In the genomic region with DNA sequence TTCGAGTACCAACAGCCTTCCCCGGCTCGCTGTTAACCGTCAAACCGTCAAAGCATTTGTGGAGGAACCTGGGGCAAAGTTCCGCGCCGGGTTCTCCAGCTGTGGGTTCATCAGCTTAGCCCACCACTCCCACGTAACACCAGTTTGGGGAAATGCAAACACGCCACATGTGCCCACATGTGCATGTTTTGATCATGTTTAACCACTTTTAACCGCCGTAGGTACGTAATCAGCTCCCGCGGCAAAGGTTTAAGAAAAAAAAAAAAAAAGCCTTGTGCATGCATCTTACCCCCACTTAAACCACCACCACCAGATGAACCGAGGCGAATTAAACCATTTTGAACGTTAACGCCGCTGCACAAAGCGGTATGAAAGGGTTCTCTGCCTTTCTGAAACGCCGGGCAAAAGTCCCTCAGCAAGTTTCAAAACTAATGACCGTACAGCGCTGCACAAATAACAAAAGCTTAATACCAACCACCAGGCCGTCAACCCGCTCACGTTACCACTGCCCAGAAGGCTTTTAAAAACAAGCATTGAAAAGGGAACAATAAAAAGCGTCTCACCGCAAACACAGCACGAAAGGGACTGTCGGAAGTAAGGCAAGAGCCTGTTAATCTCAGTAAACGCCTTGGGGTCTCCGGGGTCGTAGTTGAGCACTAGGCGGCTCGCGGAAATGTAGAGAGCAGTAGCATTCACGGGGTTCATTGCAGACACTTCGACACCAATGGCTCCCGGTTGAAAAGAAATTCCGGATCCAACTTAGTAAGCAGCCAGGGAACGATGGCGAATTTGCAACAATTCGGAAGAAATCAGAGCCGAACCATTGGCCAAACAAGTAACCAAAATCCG, we compare ENCODE assay signal across 8 cellular contexts. TPM values are rescaled to one million over a fixed set of nuclear protein-coding genes. Genes with fewer than 3 reads are reported as not detected.
DNase-seq lines count a peak whose midpoint lies in the region; ATAC-seq, FAIRE-seq and TF ChIP-seq lines count a peak whose summit lies in the region.

No MANE protein-coding gene starts in this region.

- H3K4me1 ChIP-seq in A549, result peaks cover 16% of the 10 kb centered on the region

- H3K27ac Mint-ChIP-seq in MCF 10A (ENCODE audit: low read depth, unreplicated experiment), result peak overlapping the region; percentile 93

- TF ChIP-seq CTCF in A549 (IDR thresholded peaks at IDR 0.05), result no peak
- TF ChIP-seq CTCF in MCF 10A (IDR thresholded peaks at IDR 0.05; ENCODE audit: unreplicated experiment), result no peak

- DNase-seq in A549 (ENCODE audit: low read depth in 1 of 2, low spot score in 1 of 2), result no peak
- DNase-seq in HT-29 (ENCODE audit: low spot score), result peak; percentile 28
- peak; percentile 40 for DNase-seq in UCSD-AML1 (lab: John Stamatoyannopoulos, UW; ENCODE audit: unreplicated experiment)
- DNase-seq in MCF 10A (ENCODE audit: unreplicated experiment), result peak; percentile 34
- DNase-seq in kidney tubule cell (ENCODE audit: low spot score), result peak; percentile 17
- DNase-seq in stimulated activated CD4-positive, alpha-beta T cell treated with anti-CD3 and anti-CD28 coated beads, Interleukin-4, amount 100 ng/mL, for 24 hours, result peak; percentile 80

- TF ChIP-seq RAD21 in A549 (conservative IDR thresholded peaks at IDR 0.05 in 1 of 2, IDR thresholded peaks at IDR 0.05 in 1 of 2), result no peak

- peaks cover 19% of the 10 kb centered on the region for H3K4me1 Mint-ChIP-seq in MCF 10A (ENCODE audit: insufficient read depth, unreplicated experiment)

- intact Hi-C loops in MCF 10A (cut with micrococcal nuclease), result loop anchor here (2.0 to 10.0 kb wide), 2 partner anchors 200 to 558 kb away; a partner anchor contains a TSS

- CTCF ChIA-PET in A549 (lab: Yijun Ruan, JAX), result interaction anchor here (0.8 kb wide), 1 partner anchor 115 kb away, joined by 3 read pairs; no protein-coding TSS in a partner anchor
- CTCF ChIA-PET in MCF 10A (lab: Yijun Ruan, JAX), result interaction anchor here (1.5 to 2.9 kb wide), 2 partner anchors 56 to 120 kb away, joined by 4 to 18 read pairs; a partner anchor contains a TSS

- H3K27me3 Mint-ChIP-seq in MCF 10A (ENCODE audit: insufficient read depth, unreplicated experiment), result no peaks in the 10 kb centered on the region

- peak overlapping the region; percentile 82 for H3K4me3 ChIP-seq in A549

- FAIRE-seq in A549 (lab: Jason Lieb, UNC), result no peak

- no TSS peak for BruUV-seq in MCF 10A (replicated peaks; lab: Mats Ljungman, UMichigan)

- no peak for TF ChIP-seq EP300 in A549 (IDR thresholded peaks at IDR 0.05)

- TF ChIP-seq POLR2A in A549 (IDR thresholded peaks at IDR 0.05; ENCODE audit: low read length), result no peak

- ATAC-seq in A549, result no peak
- ATAC-seq in GM18909 (IDR thresholded peaks at IDR 0.05; ENCODE audit: poor library complexity, unreplicated experiment), result no peak
- no peak for ATAC-seq in HG03378 (IDR thresholded peaks at IDR 0.05; ENCODE audit: unreplicated experiment)

- H3K4me3 Mint-ChIP-seq in MCF 10A (ENCODE audit: unreplicated experiment), result peak overlapping the region; percentile 82

- H3K9me3 Mint-ChIP-seq in MCF 10A (ENCODE audit: unreplicated experiment), result no peaks in the 10 kb centered on the region

- H3K36me3 Mint-ChIP-seq in MCF 10A (ENCODE audit: insufficient read depth, unreplicated experiment), result peaks cover 25% of the 10 kb centered on the region

- H3K4me2 ChIP-seq in A549, result peak overlapping the region; percentile 91

- H3K9me3 ChIP-seq in A549, result peaks cover 5% of the 10 kb centered on the region; the same call in 1 of the 3 replicates

- H3K27ac ChIP-seq in A549, result peak overlapping the region; percentile 97 to 99

- POLR2A ChIA-PET in A549 (lab: Yijun Ruan, JAX), result interaction anchor here (0.6 to 2.2 kb wide), 2 partner anchors 57 to 558 kb away, joined by 3 to 28 read pairs; a partner anchor contains a TSS
- POLR2A ChIA-PET in MCF 10A (lab: Yijun Ruan, JAX), result interaction anchor here (0.6 to 5.6 kb wide), 13 partner anchors 8 to 764 kb away, joined by 3 to 43 read pairs (median 3); a partner anchor contains a TSS

- 1% methylated on average over 47 of the region's 47 CpGs for WGBS in A549 (ENCODE audit: missing lambda C conversion rate)

TF ChIP-seq in A549, 52 proteins besides CTCF, POLR2A, EP300 and RAD21:
- no peak for TF ChIP-seq RFX5 (IDR thresholded peaks at IDR 0.05)
- TF ChIP-seq, protein P1, sequence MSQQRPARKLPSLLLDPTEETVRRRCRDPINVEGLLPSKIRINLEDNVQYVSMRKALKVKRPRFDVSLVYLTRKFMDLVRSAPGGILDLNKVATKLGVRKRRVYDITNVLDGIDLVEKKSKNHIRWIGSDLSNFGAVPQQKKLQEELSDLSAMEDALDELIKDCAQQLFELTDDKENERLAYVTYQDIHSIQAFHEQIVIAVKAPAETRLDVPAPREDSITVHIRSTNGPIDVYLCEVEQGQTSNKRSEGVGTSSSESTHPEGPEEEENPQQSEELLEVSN (IDR thresholded peaks at IDR 0.05; ENCODE audit: borderline replicate concordance, low read depth), result no peak
- TF ChIP-seq, protein P2, sequence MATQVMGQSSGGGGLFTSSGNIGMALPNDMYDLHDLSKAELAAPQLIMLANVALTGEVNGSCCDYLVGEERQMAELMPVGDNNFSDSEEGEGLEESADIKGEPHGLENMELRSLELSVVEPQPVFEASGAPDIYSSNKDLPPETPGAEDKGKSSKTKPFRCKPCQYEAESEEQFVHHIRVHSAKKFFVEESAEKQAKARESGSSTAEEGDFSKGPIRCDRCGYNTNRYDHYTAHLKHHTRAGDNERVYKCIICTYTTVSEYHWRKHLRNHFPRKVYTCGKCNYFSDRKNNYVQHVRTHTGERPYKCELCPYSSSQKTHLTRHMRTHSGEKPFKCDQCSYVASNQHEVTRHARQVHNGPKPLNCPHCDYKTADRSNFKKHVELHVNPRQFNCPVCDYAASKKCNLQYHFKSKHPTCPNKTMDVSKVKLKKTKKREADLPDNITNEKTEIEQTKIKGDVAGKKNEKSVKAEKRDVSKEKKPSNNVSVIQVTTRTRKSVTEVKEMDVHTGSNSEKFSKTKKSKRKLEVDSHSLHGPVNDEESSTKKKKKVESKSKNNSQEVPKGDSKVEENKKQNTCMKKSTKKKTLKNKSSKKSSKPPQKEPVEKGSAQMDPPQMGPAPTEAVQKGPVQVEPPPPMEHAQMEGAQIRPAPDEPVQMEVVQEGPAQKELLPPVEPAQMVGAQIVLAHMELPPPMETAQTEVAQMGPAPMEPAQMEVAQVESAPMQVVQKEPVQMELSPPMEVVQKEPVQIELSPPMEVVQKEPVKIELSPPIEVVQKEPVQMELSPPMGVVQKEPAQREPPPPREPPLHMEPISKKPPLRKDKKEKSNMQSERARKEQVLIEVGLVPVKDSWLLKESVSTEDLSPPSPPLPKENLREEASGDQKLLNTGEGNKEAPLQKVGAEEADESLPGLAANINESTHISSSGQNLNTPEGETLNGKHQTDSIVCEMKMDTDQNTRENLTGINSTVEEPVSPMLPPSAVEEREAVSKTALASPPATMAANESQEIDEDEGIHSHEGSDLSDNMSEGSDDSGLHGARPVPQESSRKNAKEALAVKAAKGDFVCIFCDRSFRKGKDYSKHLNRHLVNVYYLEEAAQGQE (IDR thresholded peaks at IDR 0.05), result no peak
- TF ChIP-seq, protein P3, sequence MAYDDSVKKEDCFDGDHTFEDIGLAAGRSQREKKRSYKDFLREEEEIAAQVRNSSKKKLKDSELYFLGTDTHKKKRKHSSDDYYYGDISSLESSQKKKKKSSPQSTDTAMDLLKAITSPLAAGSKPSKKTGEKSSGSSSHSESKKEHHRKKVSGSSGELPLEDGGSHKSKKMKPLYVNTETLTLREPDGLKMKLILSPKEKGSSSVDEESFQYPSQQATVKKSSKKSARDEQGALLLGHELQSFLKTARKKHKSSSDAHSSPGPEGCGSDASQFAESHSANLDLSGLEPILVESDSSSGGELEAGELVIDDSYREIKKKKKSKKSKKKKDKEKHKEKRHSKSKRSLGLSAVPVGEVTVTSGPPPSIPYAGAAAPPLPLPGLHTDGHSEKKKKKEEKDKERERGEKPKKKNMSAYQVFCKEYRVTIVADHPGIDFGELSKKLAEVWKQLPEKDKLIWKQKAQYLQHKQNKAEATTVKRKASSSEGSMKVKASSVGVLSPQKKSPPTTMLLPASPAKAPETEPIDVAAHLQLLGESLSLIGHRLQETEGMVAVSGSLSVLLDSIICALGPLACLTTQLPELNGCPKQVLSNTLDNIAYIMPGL (CRISPR knock-in tag; IDR thresholded peaks at IDR 0.05; ENCODE audit: borderline replicate concordance), result no peak
- TF ChIP-seq, protein P4, sequence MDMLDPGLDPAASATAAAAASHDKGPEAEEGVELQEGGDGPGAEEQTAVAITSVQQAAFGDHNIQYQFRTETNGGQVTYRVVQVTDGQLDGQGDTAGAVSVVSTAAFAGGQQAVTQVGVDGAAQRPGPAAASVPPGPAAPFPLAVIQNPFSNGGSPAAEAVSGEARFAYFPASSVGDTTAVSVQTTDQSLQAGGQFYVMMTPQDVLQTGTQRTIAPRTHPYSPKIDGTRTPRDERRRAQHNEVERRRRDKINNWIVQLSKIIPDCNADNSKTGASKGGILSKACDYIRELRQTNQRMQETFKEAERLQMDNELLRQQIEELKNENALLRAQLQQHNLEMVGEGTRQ (IDR thresholded peaks at IDR 0.05), result no peak
- TF ChIP-seq, protein P5, sequence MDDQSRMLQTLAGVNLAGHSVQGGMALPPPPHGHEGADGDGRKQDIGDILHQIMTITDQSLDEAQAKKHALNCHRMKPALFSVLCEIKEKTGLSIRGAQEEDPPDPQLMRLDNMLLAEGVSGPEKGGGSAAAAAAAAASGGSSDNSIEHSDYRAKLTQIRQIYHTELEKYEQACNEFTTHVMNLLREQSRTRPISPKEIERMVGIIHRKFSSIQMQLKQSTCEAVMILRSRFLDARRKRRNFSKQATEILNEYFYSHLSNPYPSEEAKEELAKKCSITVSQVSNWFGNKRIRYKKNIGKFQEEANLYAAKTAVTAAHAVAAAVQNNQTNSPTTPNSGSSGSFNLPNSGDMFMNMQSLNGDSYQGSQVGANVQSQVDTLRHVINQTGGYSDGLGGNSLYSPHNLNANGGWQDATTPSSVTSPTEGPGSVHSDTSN (IDR thresholded peaks at IDR 0.05), result no peak

RNA-seq across cellular contexts. Expression of a gene that starts 1.5 kb away (rescaled TPM):
- polyA plus RNA-seq in A549 (2011; rRNA removed) (8.4 and 9.9 TPM in 2 replicates), A549 (2017; fragmentation: RNase III; extraction: RNeasy Plus Mini Kit Qiagen cat#74134 plus additional on column Dnase treatment) (9.4 to 10.2 TPM (median 10.1 TPM) in 3 replicates)
- polyA plus RNA-seq in A549 (2012; cell fraction: cytosol; rRNA removed), result 1.8 and 1.9 TPM in 2 replicates
- polyA plus RNA-seq in A549 (2012; cell fraction: nucleus; rRNA removed), result 1.4 and 2.5 TPM in 2 replicates
- polyA minus RNA-seq in A549 (2011; rRNA and poly(A)+ RNA removed), result 8.6 and 8.7 TPM in 2 replicates
- total RNA-seq in HT-29 (2014; rRNA removed; shearing (Covaris generic)), result 7.7 and 8.2 TPM in 2 replicates
- 24.6 and 33.4 TPM in 2 replicates for total RNA-seq in MCF 10A (2022)

RNA-seq across cellular contexts. Expression of a gene that starts 55.5 kb away (rescaled TPM):
- polyA plus RNA-seq in A549 (2011; rRNA removed), result 65.5 and 69.7 TPM in 2 replicates
- 39.6 and 47.4 TPM in 2 replicates for polyA plus RNA-seq in A549 (2012; cell fraction: cytosol; rRNA removed)
- 35.6 and 41.8 TPM in 2 replicates for polyA plus RNA-seq in A549 (2012; cell fraction: nucleus; rRNA removed)
- 31.7 to 34.9 TPM (median 32.7 TPM) in 3 replicates for polyA plus RNA-seq in A549 (2017; fragmentation: RNase III; extraction: RNeasy Plus Mini Kit Qiagen cat#74134 plus additional on column Dnase treatment)
- 56.7 and 60.9 TPM in 2 replicates for polyA minus RNA-seq in A549 (2011; rRNA and poly(A)+ RNA removed)
- 45.3 and 51.3 TPM in 2 replicates for total RNA-seq in HT-29 (2014; rRNA removed; shearing (Covaris generic))
- 51.7 and 54.0 TPM in 2 replicates for total RNA-seq in MCF 10A (2022)

Comparison
In these comparisons a context has a peak if more than half of its experiments do, and no peak if none do; other contexts are left out.
1. DNase-seq: peak in HT-29 (single experiment), UCSD-AML1 (single experiment), MCF 10A (single experiment), kidney tubule cell (single experiment) and stimulated activated CD4-positive, alpha-beta T cell treated with anti-CD3 and anti-CD28 coated beads, Interleukin-4, amount 100 ng/mL, for 24 hours (single experiment); none in A549 (0 of 2).